1 cellular context compared by ENCODE assay signal in genomic region chrX:2499507-2499906, GRCh38.
TF ChIP-seq lines count a peak whose summit lies in the region.

No MANE protein-coding gene starts in this region.

TF ChIP-seq in GM12878, 131 proteins besides CTCF, POLR2A, EP300 and RAD21 (continued from another document):
- TF ChIP-seq, protein P1, sequence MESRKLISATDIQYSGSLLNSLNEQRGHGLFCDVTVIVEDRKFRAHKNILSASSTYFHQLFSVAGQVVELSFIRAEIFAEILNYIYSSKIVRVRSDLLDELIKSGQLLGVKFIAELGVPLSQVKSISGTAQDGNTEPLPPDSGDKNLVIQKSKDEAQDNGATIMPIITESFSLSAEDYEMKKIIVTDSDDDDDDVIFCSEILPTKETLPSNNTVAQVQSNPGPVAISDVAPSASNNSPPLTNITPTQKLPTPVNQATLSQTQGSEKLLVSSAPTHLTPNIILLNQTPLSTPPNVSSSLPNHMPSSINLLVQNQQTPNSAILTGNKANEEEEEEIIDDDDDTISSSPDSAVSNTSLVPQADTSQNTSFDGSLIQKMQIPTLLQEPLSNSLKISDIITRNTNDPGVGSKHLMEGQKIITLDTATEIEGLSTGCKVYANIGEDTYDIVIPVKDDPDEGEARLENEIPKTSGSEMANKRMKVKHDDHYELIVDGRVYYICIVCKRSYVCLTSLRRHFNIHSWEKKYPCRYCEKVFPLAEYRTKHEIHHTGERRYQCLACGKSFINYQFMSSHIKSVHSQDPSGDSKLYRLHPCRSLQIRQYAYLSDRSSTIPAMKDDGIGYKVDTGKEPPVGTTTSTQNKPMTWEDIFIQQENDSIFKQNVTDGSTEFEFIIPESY (IDR thresholded peaks at IDR 0.05): no peak
- no peak for TF ChIP-seq WRNIP1 (IDR thresholded peaks at IDR 0.05; ENCODE audit: borderline replicate concordance, low read depth, low read length)
